27 cellular contexts compared by ENCODE assay signal in the genomic region with DNA sequence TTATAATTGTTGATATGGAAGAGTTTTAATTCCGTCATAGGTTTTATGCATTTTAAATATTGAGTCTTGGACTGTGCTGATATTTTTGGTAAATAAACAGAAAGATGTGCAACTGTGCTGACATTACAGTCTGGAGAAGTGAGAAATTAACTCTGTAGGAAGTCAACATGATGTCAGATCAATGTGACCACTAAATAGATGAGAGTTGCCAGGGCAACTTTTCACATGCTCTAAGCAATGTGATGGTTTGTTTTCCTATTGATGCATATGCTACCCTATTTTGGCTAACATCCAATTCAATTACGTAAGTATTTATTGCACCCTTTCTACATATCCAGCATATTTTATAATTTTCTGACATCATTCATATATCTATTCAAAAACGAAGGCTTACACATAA.
"Had no signal": no experiment of that assay in that cellular context is flagged by ENCODE, and none has a peak within 500 bp of the region (broad histone marks: within the 10 kb centered on the region; RNA-seq: fewer than 3 reads in every experiment).

No MANE protein-coding gene starts in this region.

- H2AFZ ChIP-seq: neural progenitor cell had no signal

- H3K4me3 ChIP-seq: breast epithelium, gastrocnemius medialis, left lung, lung, neural progenitor cell, right lobe of liver, skin epidermis, stomach, suprapubic skin, tibial nerve had no signal

- H3K9me3 ChIP-seq: breast epithelium, gastrocnemius medialis, left lung, right lobe of liver, stomach, tibial nerve had no signal

- H3K27me3 ChIP-seq: breast epithelium, gastrocnemius medialis, left lung, neural progenitor cell, right lobe of liver, stomach, suprapubic skin, tibial nerve had no signal

- H3K4me2 ChIP-seq: neural progenitor cell had no signal

- H3K27ac ChIP-seq: breast epithelium, gastrocnemius medialis, left lung, neural progenitor cell, right lobe of liver, skin epidermis, stomach, suprapubic skin, tibial nerve had no signal

- H3K36me3 ChIP-seq: breast epithelium, gastrocnemius medialis, left lung, neural progenitor cell, right lobe of liver, stomach, suprapubic skin, tibial nerve had no signal

- H3K4me1 ChIP-seq: breast epithelium, gastrocnemius medialis, left lung, neural progenitor cell, right lobe of liver, stomach, suprapubic skin, tibial nerve had no signal

- DNase-seq: activated CD4-positive, alpha-beta memory T cell treated with anti-CD3 and anti-CD28 coated beads for 36 hours; activated CD4-positive, alpha-beta T cell treated with anti-CD3 and anti-CD28 coated beads for 4 hours; activated CD4-positive, CD25-positive, alpha-beta regulatory T cell; activated effector memory CD4-positive, alpha-beta T cell treated with Interleukin-2 at 50 U/mL for 16 hours; activated naive CD4-positive, alpha-beta T cell treated with anti-CD3 and anti-CD28 coated beads for 36 hours; activated naive CD8-positive, alpha-beta T cell treated with anti-CD3 and anti-CD28 coated beads, Interleukin-2, amount 10 ng/mL, durations not matched to agents 7 days and 5 days; activated T-cell treated with anti-CD3 and anti-CD28 coated beads, Interleukin-2, amount 50 U/mL, for 48 hours; amniotic stem cell; effector memory CD4-positive, alpha-beta T cell; gastrocnemius medialis; hippocampal formation; kidney glomerular epithelial cell; left lung; naive thymus-derived CD4-positive, alpha-beta T cell; posterior cingulate gyrus; right lobe of liver; stimulated activated CD4-positive, alpha-beta T cell treated with anti-CD3 and anti-CD28 coated beads, Interleukin-2, amount 100 ng/mL, for 24 hours; stomach had no signal

- H3K9ac ChIP-seq: neural progenitor cell had no signal

- ATAC-seq: gastrocnemius medialis; left lung; naive thymus-derived CD4-positive, alpha-beta T cell; right lobe of liver; stimulated activated effector memory CD8-positive, alpha-beta T cell treated with anti-CD3 and anti-CD28 coated beads, Interleukin-12 subunit alpha, Interleukin-12 subunit beta, amount 100 ng/mL, for 72 hours had no signal

- FAIRE-seq: colon, urothelium cell line had no signal
